ENCODE assay signal across 12 cellular contexts in genomic region chr7:100153713-100154519, GRCh38. TPM values are rescaled to one million over a fixed set of nuclear protein-coding genes. Genes with fewer than 3 reads are reported as not detected.
DNase-seq lines count a peak whose midpoint lies in the region; ATAC-seq, FAIRE-seq and TF ChIP-seq lines count a peak whose summit lies in the region.
"Had no signal": no experiment of that assay in that cellular context is flagged by ENCODE, and none has a peak within 500 bp of the region (broad histone marks: within the 10 kb centered on the region; RNA-seq: fewer than 3 reads in every experiment).

No MANE protein-coding gene starts in this region.

- peaks cover 48% of the 10 kb centered on the region for H3K79me2 ChIP-seq in OCI-LY7 (ENCODE audit: insufficient read depth, low read depth, low read length)
- H3K79me2 ChIP-seq in K562 (ENCODE audit: control insufficient read depth, insufficient read depth, low read length): peaks cover 46% of the 10 kb centered on the region

- H3K9me2 ChIP-seq in OCI-LY7 (ENCODE audit: insufficient read depth, low read length): no peaks in the 10 kb centered on the region

- WGBS in K562 (ENCODE audit: insufficient coverage, low coverage, missing lambda C conversion rate): 63% methylated on average over 14 of the region's 15 CpGs

- H3K9me3 ChIP-seq in OCI-LY7 (ENCODE audit: low read length): no peaks in the 10 kb centered on the region
- no peaks in the 10 kb centered on the region for H3K9me3 ChIP-seq in K562 (replicated peaks; ENCODE audit: control insufficient read depth, insufficient read depth, low read depth, low read length)
- H3K9me3 ChIP-seq in SJCRH30 (replicated peaks): no peaks in the 10 kb centered on the region
- H3K9me3 ChIP-seq: HAP-1, SJSA1 had no signal

- H3K36me3 ChIP-seq in OCI-LY7 (ENCODE audit: insufficient read depth, low read length) (peaks cover 63% of the 10 kb centered on the region), K562 (ENCODE audit: control insufficient read depth, insufficient read depth, low read length) (peaks cover 64% of the 10 kb centered on the region), rectal smooth muscle tissue (ENCODE audit: control insufficient read depth, insufficient read depth, low read length) (peaks cover 13% of the 10 kb centered on the region), SJCRH30 (peaks cover 11% of the 10 kb centered on the region)

- CTCF ChIA-PET in OCI-LY7 (lab: Charles Lee; ENCODE audit: unreplicated experiment) (no interaction called here), K562 (lab: Yijun Ruan, JAX; ENCODE audit: low intra/inter-chr PET ratio) (no interaction called here)

- no peak for TF ChIP-seq RAD21 in K562 (CRISPR knock-in tag; conservative IDR thresholded peaks at IDR 0.05 in 1 of 2, IDR thresholded peaks at IDR 0.05 in 1 of 2)

- H3K4me1 ChIP-seq in OCI-LY7 (ENCODE audit: insufficient read depth, low read length, poor library complexity, severe bottlenecking) (peaks cover 58% of the 10 kb centered on the region), K562 (replicated peaks in 1 of 2; ENCODE audit: control insufficient read depth in 2 of 2, insufficient read depth in 2 of 2, low read length in 2 of 2) (peaks cover 30 to 76% of the 10 kb centered on the region in 2 experiments), rectal smooth muscle tissue (ENCODE audit: control insufficient read depth, insufficient read depth, low read length) (peaks cover 7% of the 10 kb centered on the region), SJCRH30 (peaks cover 3% of the 10 kb centered on the region; the same call in 1 of the 2 replicates)

- peak; percentile 49 for DNase-seq in DMS 273 (lab: John Stamatoyannopoulos, UW; ENCODE audit: unreplicated experiment)
- DNase-seq in DMS 273 treated with DMSO at 0.1 percent for 48 hours (lab: John Stamatoyannopoulos, UW): no peak
- DNase-seq in OCI-LY7 (ENCODE audit: low spot score): no peak
- DNase-seq in K562 (ENCODE audit: extremely low read depth in 1 of 4, low spot score in 3 of 4): peak in 3 of 4 experiments; percentile 36 to 64 (median 44)
- no peak for DNase-seq in COR-L47 (lab: John Stamatoyannopoulos, UW)
- no peak for DNase-seq in SJCRH30
- DNase-seq: NCI-H510A treated with DMSO at 0.1 percent for 48 hours had no signal

- no peaks in the 10 kb centered on the region for H3K9me1 ChIP-seq in K562 (ENCODE audit: control insufficient read depth, insufficient read depth, low read length)

- BruUV-seq in OCI-LY7 (replicated peaks; lab: Mats Ljungman, UMichigan) (no TSS peak), K562 (replicated peaks; lab: Mats Ljungman, UMichigan) (no TSS peak)

- ATAC-seq in K562 (no peak), GM18861 (IDR thresholded peaks at IDR 0.05; ENCODE audit: unreplicated experiment) (no peak)

- TF ChIP-seq EP300 in K562 (IDR thresholded peaks at IDR 0.05; ENCODE audit: low read length): no peak

- intact Hi-C loops in OCI-LY7 (cut with micrococcal nuclease; ENCODE audit: unreplicated experiment): no loop called here
- intact Hi-C loops in K562 (cut with micrococcal nuclease): no loop called here

- POLR2A ChIA-PET in OCI-LY7 (lab: Charles Lee) (interaction anchor here (0.5 kb wide), 1 partner anchor 52 kb away, joined by 3 read pairs; no protein-coding TSS in a partner anchor), K562 (lab: Yijun Ruan, JAX) (no interaction called here)

- H3K4me3 ChIP-seq in OCI-LY7 (ENCODE audit: low read depth, low read length, poor library complexity, severe bottlenecking) (no peak overlapping the region), K562 (no peak overlapping the region), rectal smooth muscle tissue (ENCODE audit: low read length) (peak overlapping the region; percentile 23), SJCRH30 (no peak overlapping the region)
- H3K4me3 ChIP-seq: HAP-1, SJSA1 had no signal

- in situ Hi-C loops in K562 (cut with MboI): no loop called here

- TF ChIP-seq CTCF in OCI-LY7 (conservative IDR thresholded peaks at IDR 0.05; ENCODE audit: low read length) (no peak), K562 (IDR thresholded peaks at IDR 0.05 in 2 of 3, conservative IDR thresholded peaks at IDR 0.05 in 1 of 3; ENCODE audit: insufficient read depth in 2 of 3, low read depth in 1 of 3, low read length in 3 of 3) (no peak)

- H4K20me1 ChIP-seq in OCI-LY7 (ENCODE audit: insufficient read depth, low read length) (peaks cover 10% of the 10 kb centered on the region; the same call in 1 of the 2 replicates), K562 (replicated peaks; ENCODE audit: control insufficient read depth, insufficient read depth, low read length) (peaks cover 10% of the 10 kb centered on the region)

- peak overlapping the region; percentile 22 for H3K27ac ChIP-seq in OCI-LY7 (ENCODE audit: low read depth, low read length, poor library complexity, severe bottlenecking)
- H3K27ac ChIP-seq in K562 (ENCODE audit: extremely low read depth, low read depth, low read length): no peak overlapping the region; the same call in 2 of the 3 replicates
- no peak overlapping the region for H3K27ac ChIP-seq in rectal smooth muscle tissue (ENCODE audit: low read depth, low read length)
- no peak overlapping the region for H3K27ac ChIP-seq in SJCRH30
- H3K27ac ChIP-seq: SJSA1 had no signal

- no peaks in the 10 kb centered on the region for H3K27me3 ChIP-seq in K562 (ENCODE audit: control insufficient read depth in 2 of 2, insufficient read depth in 2 of 2, low read length in 2 of 2)
- H3K27me3 ChIP-seq in rectal smooth muscle tissue (ENCODE audit: control insufficient read depth, insufficient read depth, low read length): no peaks in the 10 kb centered on the region
- H3K27me3 ChIP-seq in SJCRH30: no peaks in the 10 kb centered on the region
- H3K27me3 ChIP-seq: SJSA1 had no signal

- H3K4me2 ChIP-seq in OCI-LY7 (ENCODE audit: low read length): no peak overlapping the region
- no peak overlapping the region for H3K4me2 ChIP-seq in K562 (ENCODE audit: insufficient read depth, low read length)

- H2AFZ ChIP-seq in OCI-LY7 (ENCODE audit: low read length): no peak overlapping the region
- no peak overlapping the region for H2AFZ ChIP-seq in K562 (ENCODE audit: low read depth, low read length)

- H3K9ac ChIP-seq in K562 (ENCODE audit: insufficient read depth in 1 of 2, low read depth in 2 of 2, low read length in 2 of 2) (peak overlapping the region in 1 of 2 experiments; percentile 83; a peak in 2 of 4 replicates), rectal smooth muscle tissue (ENCODE audit: low read length) (no peak overlapping the region)

- peak; percentile 49 for TF ChIP-seq POLR2A in K562 (conservative IDR thresholded peaks at IDR 0.05)

- no peak for FAIRE-seq in K562 (lab: Jason Lieb, UNC)

RNA-seq across cellular contexts. Expression of gene TRAPPC14, which starts 4.6 kb away (rescaled TPM):
- total RNA-seq in OCI-LY7 (2014; rRNA removed; shearing (Covaris generic)): 30.6 and 38.8 TPM in 2 replicates
- total RNA-seq in OCI-LY7 (2022) (41.6 and 49.9 TPM in 2 replicates), K562 (2014; rRNA removed) (25.6 and 27.1 TPM in 2 replicates), K562 (2014; rRNA removed; fragmentation: Illumina TruSeq; extraction: Trizol) (7.6 and 9.9 TPM in 2 replicates), K562 (2015; rRNA removed; fragmentation: Illumina TruSeq; extraction: Trizol) (17.4 and 18.2 TPM in 2 replicates), K562 (2021) (38.2 and 45.9 TPM in 2 replicates)
- total RNA-seq in K562 (2011; cell fraction: chromatin; rRNA removed; ENCODE audit: low replicate concordance): 86.1 and 225 TPM in 2 replicates
- 123 and 132 TPM in 2 replicates for total RNA-seq in K562 (2011; cell fraction: nucleolus; rRNA removed)
- 95.7 and 101 TPM in 2 replicates for total RNA-seq in K562 (2011; cell fraction: nucleoplasm; rRNA removed)
- polyA plus RNA-seq in K562 (2011; rRNA removed) (5.4 and 12.1 TPM in 2 replicates), K562 (2014; fragmentation: Illumina TruSeq; extraction: Trizol) (20.5 and 29.3 TPM in 2 replicates), K562 (2014; fragmentation: Nextera tagmentation; extraction: Ambion mirVana) (under 1 TPM; 0.42 to 0.55 TPM), K562 (2014; rRNA removed) (27.9 and 43.8 TPM in 2 replicates)
- polyA plus RNA-seq in K562 (2011; cell fraction: cytosol; rRNA removed): 7.4 and 10.1 TPM in 2 replicates
- polyA plus RNA-seq in K562 (2011; cell fraction: nucleus; rRNA removed): 91.6 and 168 TPM in 2 replicates
- polyA plus RNA-seq in K562 (2012): 26.9 and 43.9 TPM in 2 replicates
- 4.9 and 6.1 TPM in 2 replicates for polyA minus RNA-seq in K562 (2011; rRNA and poly(A)+ RNA removed)
- 6.9 and 7.9 TPM in 2 replicates for polyA minus RNA-seq in K562 (2011; cell fraction: cytosol; rRNA and poly(A)+ RNA removed)
- 41.7 and 45.6 TPM in 2 replicates for polyA minus RNA-seq in K562 (2011; cell fraction: nucleus; rRNA and poly(A)+ RNA removed)
- 9.6 and 15.4 TPM in 2 replicates for total RNA-seq in SJCRH30 (2014; rRNA removed; shearing (Covaris generic))

RNA-seq across cellular contexts. Expression of gene LAMTOR4, which starts 5.2 kb away (rescaled TPM):
- 243 and 263 TPM in 2 replicates for total RNA-seq in OCI-LY7 (2014; rRNA removed; shearing (Covaris generic))
- total RNA-seq in OCI-LY7 (2022) (207 and 237 TPM in 2 replicates), K562 (2014; rRNA removed) (231 and 275 TPM in 2 replicates), K562 (2014; rRNA removed; fragmentation: Illumina TruSeq; extraction: Trizol) (52.6 and 79.6 TPM in 2 replicates), K562 (2015; rRNA removed; fragmentation: Illumina TruSeq; extraction: Trizol) (139 and 152 TPM in 2 replicates), K562 (2021) (183 and 195 TPM in 2 replicates)
- total RNA-seq in K562 (2011; cell fraction: chromatin; rRNA removed; ENCODE audit: low replicate concordance): 44.1 and 100 TPM in 2 replicates
- total RNA-seq in K562 (2011; cell fraction: nucleolus; rRNA removed): 87.9 and 91.2 TPM in 2 replicates
- total RNA-seq in K562 (2011; cell fraction: nucleoplasm; rRNA removed): 91.3 and 109 TPM in 2 replicates
- polyA plus RNA-seq in K562 (2011; rRNA removed) (154 and 162 TPM in 2 replicates), K562 (2014; fragmentation: Illumina TruSeq; extraction: Trizol) (114 and 145 TPM in 2 replicates), K562 (2014; fragmentation: Nextera tagmentation; extraction: Ambion mirVana) (100 to 1,000 TPM; 206 to 314 TPM), K562 (2014; rRNA removed) (299 and 307 TPM in 2 replicates)
- polyA plus RNA-seq in K562 (2011; cell fraction: cytosol; rRNA removed): 371 and 576 TPM in 2 replicates
- 164 and 218 TPM in 2 replicates for polyA plus RNA-seq in K562 (2011; cell fraction: nucleus; rRNA removed)
- 237 and 248 TPM in 2 replicates for polyA plus RNA-seq in K562 (2012)
- 21.6 and 37.2 TPM in 2 replicates for polyA minus RNA-seq in K562 (2011; rRNA and poly(A)+ RNA removed)
- polyA minus RNA-seq in K562 (2011; cell fraction: cytosol; rRNA and poly(A)+ RNA removed): 32.1 and 32.2 TPM in 2 replicates
- polyA minus RNA-seq in K562 (2011; cell fraction: nucleus; rRNA and poly(A)+ RNA removed): 19.7 and 21.4 TPM in 2 replicates
- total RNA-seq in SJCRH30 (2014; rRNA removed; shearing (Covaris generic)): 65.4 and 84.6 TPM in 2 replicates

RNA-seq across cellular contexts. Expression of gene GAL3ST4, which starts 14.5 kb away (rescaled TPM):
- total RNA-seq in OCI-LY7 (2014; rRNA removed; shearing (Covaris generic)): 3.9 and 4.6 TPM in 2 replicates
- total RNA-seq in OCI-LY7 (2022) (5.2 and 6.1 TPM in 2 replicates), K562 (2014; rRNA removed) (0.05 and 0.37 TPM in 2 replicates), K562 (2014; rRNA removed; fragmentation: Illumina TruSeq; extraction: Trizol) (0.16 and 0.18 TPM in 2 replicates), K562 (2015; rRNA removed; fragmentation: Illumina TruSeq; extraction: Trizol) (0.25 and 0.41 TPM in 2 replicates), K562 (2021) (0.54 and 1.0 TPM in 2 replicates)
- 1.3 and 3.7 TPM in 2 replicates for total RNA-seq in K562 (2011; cell fraction: chromatin; rRNA removed; ENCODE audit: low replicate concordance)
- total RNA-seq in K562 (2011; cell fraction: nucleolus; rRNA removed): 2.1 and 2.2 TPM in 2 replicates
- 1.8 and 2.9 TPM in 2 replicates for total RNA-seq in K562 (2011; cell fraction: nucleoplasm; rRNA removed)
- polyA plus RNA-seq in K562 (2011; rRNA removed) (0.60 and 1.7 TPM in 2 replicates), K562 (2014; fragmentation: Illumina TruSeq; extraction: Trizol) (0.96 and 1.2 TPM in 2 replicates), K562 (2014; fragmentation: Nextera tagmentation; extraction: Ambion mirVana) (under 1 TPM; 0.15 to 0.18 TPM), K562 (2014; rRNA removed) (0.88 and 0.98 TPM in 2 replicates)
- 1.5 and 2.0 TPM in 2 replicates for polyA plus RNA-seq in K562 (2011; cell fraction: cytosol; rRNA removed)
- 4.9 and 6.0 TPM in 2 replicates for polyA plus RNA-seq in K562 (2011; cell fraction: nucleus; rRNA removed)
- 1.1 and 2.6 TPM in 2 replicates for polyA plus RNA-seq in K562 (2012)
- polyA minus RNA-seq in K562 (2011; rRNA and poly(A)+ RNA removed): 0.28 and 0.57 TPM in 2 replicates
- polyA minus RNA-seq in K562 (2011; cell fraction: cytosol; rRNA and poly(A)+ RNA removed): 0.91 TPM in 1 of 2 replicates, not detected in the other
- 0.13 and 0.44 TPM in 2 replicates for polyA minus RNA-seq in K562 (2011; cell fraction: nucleus; rRNA and poly(A)+ RNA removed)
- 7.4 and 8.0 TPM in 2 replicates for total RNA-seq in SJCRH30 (2014; rRNA removed; shearing (Covaris generic))

RNA-seq across cellular contexts. Expression of gene GPC2, which starts 23.3 kb away (rescaled TPM):
- total RNA-seq in OCI-LY7 (2014; rRNA removed; shearing (Covaris generic)): 20.2 and 33.2 TPM in 2 replicates
- total RNA-seq in OCI-LY7 (2022) (23.2 and 31.7 TPM in 2 replicates), K562 (2014; rRNA removed) (1.7 and 3.2 TPM in 2 replicates), K562 (2014; rRNA removed; fragmentation: Illumina TruSeq; extraction: Trizol) (0.83 and 1.1 TPM in 2 replicates), K562 (2015; rRNA removed; fragmentation: Illumina TruSeq; extraction: Trizol) (1.1 and 1.3 TPM in 2 replicates), K562 (2021) (4.7 and 5.1 TPM in 2 replicates)
- 6.5 and 21.7 TPM in 2 replicates for total RNA-seq in K562 (2011; cell fraction: chromatin; rRNA removed; ENCODE audit: low replicate concordance)
- 15.8 and 17.7 TPM in 2 replicates for total RNA-seq in K562 (2011; cell fraction: nucleolus; rRNA removed)
- total RNA-seq in K562 (2011; cell fraction: nucleoplasm; rRNA removed): 10.9 and 11.9 TPM in 2 replicates
- polyA plus RNA-seq in K562 (2011; rRNA removed) (1.5 and 3.7 TPM in 2 replicates), K562 (2014; fragmentation: Illumina TruSeq; extraction: Trizol) (1.3 and 1.7 TPM in 2 replicates), K562 (2014; fragmentation: Nextera tagmentation; extraction: Ambion mirVana) (under 1 TPM in 1 of 2 experiments, not detected in 1; 0.06 TPM), K562 (2014; rRNA removed) (7.2 and 7.7 TPM in 2 replicates)
- polyA plus RNA-seq in K562 (2011; cell fraction: cytosol; rRNA removed): 3.8 and 4.6 TPM in 2 replicates
- polyA plus RNA-seq in K562 (2011; cell fraction: nucleus; rRNA removed): 21.7 and 28.4 TPM in 2 replicates
- polyA plus RNA-seq in K562 (2012): 2.0 and 5.0 TPM in 2 replicates
- 1.4 and 1.6 TPM in 2 replicates for polyA minus RNA-seq in K562 (2011; rRNA and poly(A)+ RNA removed)
- polyA minus RNA-seq in K562 (2011; cell fraction: cytosol; rRNA and poly(A)+ RNA removed): 0.86 and 2.5 TPM in 2 replicates
- 9.3 and 10.2 TPM in 2 replicates for polyA minus RNA-seq in K562 (2011; cell fraction: nucleus; rRNA and poly(A)+ RNA removed)
- 16.7 and 17.2 TPM in 2 replicates for total RNA-seq in SJCRH30 (2014; rRNA removed; shearing (Covaris generic))

RNA-seq across cellular contexts. Expression of gene STAG3, which starts 23.8 kb away (rescaled TPM):
- total RNA-seq in OCI-LY7 (2014; rRNA removed; shearing (Covaris generic)): 56.1 and 82.8 TPM in 2 replicates
- total RNA-seq in OCI-LY7 (2022) (70.2 and 79.2 TPM in 2 replicates), K562 (2014; rRNA removed) (0.54 and 2.1 TPM in 2 replicates), K562 (2014; rRNA removed; fragmentation: Illumina TruSeq; extraction: Trizol) (0.96 and 1.7 TPM in 2 replicates), K562 (2015; rRNA removed; fragmentation: Illumina TruSeq; extraction: Trizol) (1.3 and 2.5 TPM in 2 replicates), K562 (2021) (1.7 and 2.5 TPM in 2 replicates)
- total RNA-seq in K562 (2011; cell fraction: chromatin; rRNA removed; ENCODE audit: low replicate concordance): 12.2 and 23.8 TPM in 2 replicates
- total RNA-seq in K562 (2011; cell fraction: nucleolus; rRNA removed): 10.3 and 11.0 TPM in 2 replicates
- 9.9 and 10.9 TPM in 2 replicates for total RNA-seq in K562 (2011; cell fraction: nucleoplasm; rRNA removed)
- polyA plus RNA-seq in K562 (2011; rRNA removed) (2.4 and 5.1 TPM in 2 replicates), K562 (2014; fragmentation: Illumina TruSeq; extraction: Trizol) (1.3 and 1.6 TPM in 2 replicates), K562 (2014; fragmentation: Nextera tagmentation; extraction: Ambion mirVana) (1 to 10 TPM; 1.2 to 2.3 TPM), K562 (2014; rRNA removed) (1.3 and 1.9 TPM in 2 replicates)
- 1.5 and 3.0 TPM in 2 replicates for polyA plus RNA-seq in K562 (2011; cell fraction: cytosol; rRNA removed)
- polyA plus RNA-seq in K562 (2011; cell fraction: nucleus; rRNA removed): 11.9 and 21.5 TPM in 2 replicates
- 4.9 and 11.1 TPM in 2 replicates for polyA plus RNA-seq in K562 (2012)
- polyA minus RNA-seq in K562 (2011; rRNA and poly(A)+ RNA removed): 2.1 and 3.9 TPM in 2 replicates
- 1.6 and 2.0 TPM in 2 replicates for polyA minus RNA-seq in K562 (2011; cell fraction: cytosol; rRNA and poly(A)+ RNA removed)
- polyA minus RNA-seq in K562 (2011; cell fraction: nucleus; rRNA and poly(A)+ RNA removed): 3.2 and 6.4 TPM in 2 replicates
- 0.10 and 1.3 TPM in 2 replicates for total RNA-seq in SJCRH30 (2014; rRNA removed; shearing (Covaris generic))
- total RNA-seq: renal cortical epithelial cell had no signal

Comparison
In these comparisons a context has a peak if more than half of its experiments do, and no peak if none do; other contexts are left out.
1. DNase-seq: peak in DMS 273 (single experiment) and K562 (3 of 4); none in DMS 273 treated with DMSO at 0.1 percent for 48 hours (single experiment), OCI-LY7 (single experiment), COR-L47 (single experiment) and SJCRH30 (0 of 2).